2 cellular contexts compared by ENCODE assay signal in the genomic region with DNA sequence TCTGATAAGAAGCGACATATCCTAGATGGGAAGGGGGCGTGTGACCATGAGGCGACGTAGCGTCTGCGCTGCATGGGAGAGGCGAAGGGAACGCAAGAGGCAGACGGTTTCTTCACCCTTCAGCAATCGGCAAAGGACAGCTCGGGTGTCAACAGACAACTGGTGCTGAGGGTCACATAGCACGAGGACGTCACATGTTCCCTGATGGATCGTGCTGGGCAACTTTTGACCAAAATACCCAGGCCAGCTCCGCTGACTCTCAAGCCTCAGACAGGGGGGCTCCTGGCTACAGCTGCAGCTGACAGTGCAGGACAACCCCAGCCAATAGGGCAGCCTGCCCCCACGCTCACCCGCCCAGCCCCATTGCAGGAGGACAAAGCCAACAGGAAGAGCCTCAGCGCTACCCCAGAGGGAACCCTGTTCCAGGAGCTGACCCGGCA.
TF ChIP-seq lines count a peak whose summit lies in the region.

No MANE protein-coding gene starts in this region.

TF ChIP-seq in GM23338, 12 proteins besides CTCF, POLR2A, EP300 and RAD21 (continues in another document):
- TF ChIP-seq, protein P1, sequence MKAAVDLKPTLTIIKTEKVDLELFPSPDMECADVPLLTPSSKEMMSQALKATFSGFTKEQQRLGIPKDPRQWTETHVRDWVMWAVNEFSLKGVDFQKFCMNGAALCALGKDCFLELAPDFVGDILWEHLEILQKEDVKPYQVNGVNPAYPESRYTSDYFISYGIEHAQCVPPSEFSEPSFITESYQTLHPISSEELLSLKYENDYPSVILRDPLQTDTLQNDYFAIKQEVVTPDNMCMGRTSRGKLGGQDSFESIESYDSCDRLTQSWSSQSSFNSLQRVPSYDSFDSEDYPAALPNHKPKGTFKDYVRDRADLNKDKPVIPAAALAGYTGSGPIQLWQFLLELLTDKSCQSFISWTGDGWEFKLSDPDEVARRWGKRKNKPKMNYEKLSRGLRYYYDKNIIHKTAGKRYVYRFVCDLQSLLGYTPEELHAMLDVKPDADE (IDR thresholded peaks at IDR 0.05): no peak
- TF ChIP-seq ZNF114 (CRISPR knock-in tag; IDR thresholded peaks at IDR 0.05) (no peak), REST (IDR thresholded peaks at IDR 0.05; ENCODE audit: unreplicated experiment) (no peak), JUNB (IDR thresholded peaks at IDR 0.05; ENCODE audit: unreplicated experiment) (no peak), EZH2phosphoT487 (IDR thresholded peaks at IDR 0.05; ENCODE audit: unreplicated experiment) (no peak), POLR2AphosphoS5 (IDR thresholded peaks at IDR 0.05; ENCODE audit: low read depth) (no peak), ZNF331 (CRISPR knock-in tag; IDR thresholded peaks at IDR 0.05; ENCODE audit: low read depth) (no peak), STAT1 (IDR thresholded peaks at IDR 0.05; ENCODE audit: unreplicated experiment) (no peak), NANOG (IDR thresholded peaks at IDR 0.05; ENCODE audit: borderline replicate concordance) (no peak)
- TF ChIP-seq, protein P2, sequence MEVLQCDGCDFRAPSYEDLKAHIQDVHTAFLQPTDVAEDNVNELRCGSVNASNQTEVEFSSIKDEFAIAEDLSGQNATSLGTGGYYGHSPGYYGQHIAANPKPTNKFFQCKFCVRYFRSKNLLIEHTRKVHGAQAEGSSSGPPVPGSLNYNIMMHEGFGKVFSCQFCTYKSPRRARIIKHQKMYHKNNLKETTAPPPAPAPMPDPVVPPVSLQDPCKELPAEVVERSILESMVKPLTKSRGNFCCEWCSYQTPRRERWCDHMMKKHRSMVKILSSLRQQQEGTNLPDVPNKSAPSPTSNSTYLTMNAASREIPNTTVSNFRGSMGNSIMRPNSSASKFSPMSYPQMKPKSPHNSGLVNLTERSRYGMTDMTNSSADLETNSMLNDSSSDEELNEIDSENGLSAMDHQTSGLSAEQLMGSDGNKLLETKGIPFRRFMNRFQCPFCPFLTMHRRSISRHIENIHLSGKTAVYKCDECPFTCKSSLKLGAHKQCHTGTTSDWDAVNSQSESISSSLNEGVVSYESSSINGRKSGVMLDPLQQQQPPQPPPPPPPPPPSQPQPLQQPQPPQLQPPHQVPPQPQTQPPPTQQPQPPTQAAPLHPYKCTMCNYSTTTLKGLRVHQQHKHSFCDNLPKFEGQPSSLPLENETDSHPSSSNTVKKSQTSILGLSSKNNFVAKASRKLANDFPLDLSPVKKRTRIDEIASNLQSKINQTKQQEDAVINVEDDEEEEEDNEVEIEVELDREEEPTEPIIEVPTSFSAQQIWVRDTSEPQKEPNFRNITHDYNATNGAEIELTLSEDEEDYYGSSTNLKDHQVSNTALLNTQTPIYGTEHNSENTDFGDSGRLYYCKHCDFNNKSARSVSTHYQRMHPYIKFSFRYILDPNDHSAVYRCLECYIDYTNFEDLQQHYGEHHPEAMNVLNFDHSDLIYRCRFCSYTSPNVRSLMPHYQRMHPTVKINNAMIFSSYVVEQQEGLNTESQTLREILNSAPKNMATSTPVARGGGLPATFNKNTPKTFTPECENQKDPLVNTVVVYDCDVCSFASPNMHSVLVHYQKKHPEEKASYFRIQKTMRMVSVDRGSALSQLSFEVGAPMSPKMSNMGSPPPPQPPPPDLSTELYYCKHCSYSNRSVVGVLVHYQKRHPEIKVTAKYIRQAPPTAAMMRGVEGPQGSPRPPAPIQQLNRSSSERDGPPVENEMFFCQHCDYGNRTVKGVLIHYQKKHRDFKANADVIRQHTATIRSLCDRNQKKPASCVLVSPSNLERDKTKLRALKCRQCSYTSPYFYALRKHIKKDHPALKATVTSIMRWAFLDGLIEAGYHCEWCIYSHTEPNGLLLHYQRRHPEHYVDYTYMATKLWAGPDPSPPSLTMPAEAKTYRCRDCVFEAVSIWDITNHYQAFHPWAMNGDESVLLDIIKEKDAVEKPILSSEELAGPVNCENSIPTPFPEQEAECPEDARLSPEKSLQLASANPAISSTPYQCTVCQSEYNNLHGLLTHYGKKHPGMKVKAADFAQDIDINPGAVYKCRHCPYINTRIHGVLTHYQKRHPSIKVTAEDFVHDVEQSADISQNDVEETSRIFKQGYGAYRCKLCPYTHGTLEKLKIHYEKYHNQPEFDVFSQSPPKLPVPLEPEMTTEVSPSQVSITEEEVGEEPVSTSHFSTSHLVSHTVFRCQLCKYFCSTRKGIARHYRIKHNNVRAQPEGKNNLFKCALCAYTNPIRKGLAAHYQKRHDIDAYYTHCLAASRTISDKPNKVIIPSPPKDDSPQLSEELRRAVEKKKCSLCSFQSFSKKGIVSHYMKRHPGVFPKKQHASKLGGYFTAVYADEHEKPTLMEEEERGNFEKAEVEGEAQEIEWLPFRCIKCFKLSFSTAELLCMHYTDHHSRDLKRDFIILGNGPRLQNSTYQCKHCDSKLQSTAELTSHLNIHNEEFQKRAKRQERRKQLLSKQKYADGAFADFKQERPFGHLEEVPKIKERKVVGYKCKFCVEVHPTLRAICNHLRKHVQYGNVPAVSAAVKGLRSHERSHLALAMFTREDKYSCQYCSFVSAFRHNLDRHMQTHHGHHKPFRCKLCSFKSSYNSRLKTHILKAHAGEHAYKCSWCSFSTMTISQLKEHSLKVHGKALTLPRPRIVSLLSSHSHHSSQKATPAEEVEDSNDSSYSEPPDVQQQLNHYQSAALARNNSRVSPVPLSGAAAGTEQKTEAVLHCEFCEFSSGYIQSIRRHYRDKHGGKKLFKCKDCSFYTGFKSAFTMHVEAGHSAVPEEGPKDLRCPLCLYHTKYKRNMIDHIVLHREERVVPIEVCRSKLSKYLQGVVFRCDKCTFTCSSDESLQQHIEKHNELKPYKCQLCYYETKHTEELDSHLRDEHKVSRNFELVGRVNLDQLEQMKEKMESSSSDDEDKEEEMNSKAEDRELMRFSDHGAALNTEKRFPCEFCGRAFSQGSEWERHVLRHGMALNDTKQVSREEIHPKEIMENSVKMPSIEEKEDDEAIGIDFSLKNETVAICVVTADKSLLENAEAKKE (CRISPR knock-in tag; IDR thresholded peaks at IDR 0.05): no peak

TF ChIP-seq in K562, 482 proteins besides CTCF, POLR2A, EP300 and RAD21:
- TF ChIP-seq RFX7 (CRISPR knock-in tag; IDR thresholded peaks at IDR 0.05): no peak
- TF ChIP-seq, protein P3, sequence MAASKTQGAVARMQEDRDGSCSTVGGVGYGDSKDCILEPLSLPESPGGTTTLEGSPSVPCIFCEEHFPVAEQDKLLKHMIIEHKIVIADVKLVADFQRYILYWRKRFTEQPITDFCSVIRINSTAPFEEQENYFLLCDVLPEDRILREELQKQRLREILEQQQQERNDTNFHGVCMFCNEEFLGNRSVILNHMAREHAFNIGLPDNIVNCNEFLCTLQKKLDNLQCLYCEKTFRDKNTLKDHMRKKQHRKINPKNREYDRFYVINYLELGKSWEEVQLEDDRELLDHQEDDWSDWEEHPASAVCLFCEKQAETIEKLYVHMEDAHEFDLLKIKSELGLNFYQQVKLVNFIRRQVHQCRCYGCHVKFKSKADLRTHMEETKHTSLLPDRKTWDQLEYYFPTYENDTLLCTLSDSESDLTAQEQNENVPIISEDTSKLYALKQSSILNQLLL (CRISPR knock-in tag; IDR thresholded peaks at IDR 0.05; ENCODE audit: borderline replicate concordance): no peak
- TF ChIP-seq IRF2 (CRISPR knock-in tag; IDR thresholded peaks at IDR 0.05): no peak
- TF ChIP-seq MGA (IDR thresholded peaks at IDR 0.05): 0 out of 2 replicates have a peak, but pooled peaks have one; percentile 8
- no peak for TF ChIP-seq GABPB2 (CRISPR knock-in tag; conservative IDR thresholded peaks at IDR 0.05)
